ENCODE assay signal across 12 cellular contexts in the genomic region with DNA sequence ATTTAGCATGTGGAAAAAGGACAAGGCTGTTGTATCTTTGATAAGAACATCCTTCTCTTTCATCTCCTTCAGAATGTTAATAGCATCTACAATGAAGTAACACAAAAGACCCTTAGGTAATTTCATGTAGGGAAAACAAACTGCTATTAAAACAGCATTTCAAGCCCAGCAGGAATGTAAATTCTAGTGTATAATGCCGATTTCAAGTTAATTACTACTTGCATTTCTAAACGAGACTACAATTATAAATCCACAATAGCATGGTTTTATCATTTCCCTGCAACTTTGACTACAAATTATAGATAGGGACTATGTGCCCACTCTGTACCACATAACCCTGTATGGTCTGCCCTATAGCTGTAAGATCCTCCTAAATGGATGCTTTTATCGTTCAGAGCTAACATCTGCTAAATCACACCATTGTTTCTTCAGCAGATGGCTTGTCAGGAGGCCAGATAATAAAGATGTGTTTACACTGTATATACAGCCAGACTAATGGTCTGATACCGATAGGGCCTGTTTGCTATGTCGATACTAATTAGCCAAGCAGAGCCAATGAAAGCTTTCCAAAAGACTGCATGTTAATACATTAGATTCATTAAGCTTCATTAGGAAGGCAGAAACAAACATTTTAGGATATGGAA. TPM values are rescaled to one million over a fixed set of nuclear protein-coding genes. Genes with fewer than 3 reads are reported as not detected.
A peak's percentile ranks its signal among the peaks of the same experiment; 100 is the strongest.
DNase-seq lines count a peak whose midpoint lies in the region; ATAC-seq lines count a peak whose summit lies in the region.
"Had no signal": no experiment of that assay in that cellular context is flagged by ENCODE, and none has a peak within 500 bp of the region (broad histone marks: within the 10 kb centered on the region; RNA-seq: fewer than 3 reads in every experiment).

No MANE protein-coding gene starts in this region.

- DNase-seq in DMS153 (lab: John Stamatoyannopoulos, UW) (peak; percentile 78), NCI-H1417 treated with DMSO at 0.1 percent for 48 hours (lab: John Stamatoyannopoulos, UW) (peak; percentile 74), NCI-H82 treated with DMSO at 0.1 percent for 48 hours (lab: John Stamatoyannopoulos, UW; ENCODE audit: unreplicated experiment) (peak; percentile 77), medulla oblongata (ENCODE audit: extremely low spot score) (peak; percentile 54), activated T-cell treated with anti-CD3 and anti-CD28 coated beads for 4 hours (no peak), NCI-H1048 (lab: John Stamatoyannopoulos, UW) (no peak)
- no peak for DNase-seq in activated naive CD8-positive, alpha-beta T cell treated with anti-CD3 and anti-CD28 coated beads for 36 hours
- DNase-seq: activated naive CD4-positive, alpha-beta T cell treated with anti-CD3 and anti-CD28 coated beads, Interleukin-2, amount 50 U/mL, for 16 hours; AML-193; posterior cingulate gyrus; uterus had no signal

- H3K27ac Mint-ChIP-seq in activated naive CD8-positive, alpha-beta T cell treated with anti-CD3 and anti-CD28 coated beads for 36 hours = no peak overlapping the region

- no peaks in the 10 kb centered on the region for H3K9me3 Mint-ChIP-seq in activated naive CD8-positive, alpha-beta T cell treated with anti-CD3 and anti-CD28 coated beads for 36 hours

- no peak overlapping the region for H3K4me3 Mint-ChIP-seq in activated naive CD8-positive, alpha-beta T cell treated with anti-CD3 and anti-CD28 coated beads for 36 hours

- H3K27me3 Mint-ChIP-seq in activated naive CD8-positive, alpha-beta T cell treated with anti-CD3 and anti-CD28 coated beads for 36 hours = no peaks in the 10 kb centered on the region

- H3K4me1 Mint-ChIP-seq in activated naive CD8-positive, alpha-beta T cell treated with anti-CD3 and anti-CD28 coated beads for 36 hours = peaks cover 3% of the 10 kb centered on the region

- peaks cover 32% of the 10 kb centered on the region for H3K36me3 Mint-ChIP-seq in activated naive CD8-positive, alpha-beta T cell treated with anti-CD3 and anti-CD28 coated beads for 36 hours

- ATAC-seq in HG03025 (IDR thresholded peaks at IDR 0.05; ENCODE audit: low FRiP score, unreplicated experiment) = no peak

RNA-seq across cellular contexts. Expression of gene LRPPRC, which starts 51.9 kb away (rescaled TPM):
- total RNA-seq in activated naive CD8-positive, alpha-beta T cell treated with anti-CD3 and anti-CD28 coated beads for 36 hours = 100 to 1,000 TPM; 220 to 221 TPM

Comparison
In these comparisons a context has a peak if more than half of its experiments do, and no peak if none do; other contexts are left out.
1. DNase-seq: peak in DMS153 (single experiment), NCI-H1417 treated with DMSO at 0.1 percent for 48 hours (single experiment), NCI-H82 treated with DMSO at 0.1 percent for 48 hours (single experiment) and medulla oblongata (single experiment); none in activated T-cell treated with anti-CD3 and anti-CD28 coated beads for 4 hours (single experiment), activated naive CD8-positive, alpha-beta T cell treated with anti-CD3 and anti-CD28 coated beads for 36 hours (single experiment) and NCI-H1048 (single experiment).